In the genomic region with DNA sequence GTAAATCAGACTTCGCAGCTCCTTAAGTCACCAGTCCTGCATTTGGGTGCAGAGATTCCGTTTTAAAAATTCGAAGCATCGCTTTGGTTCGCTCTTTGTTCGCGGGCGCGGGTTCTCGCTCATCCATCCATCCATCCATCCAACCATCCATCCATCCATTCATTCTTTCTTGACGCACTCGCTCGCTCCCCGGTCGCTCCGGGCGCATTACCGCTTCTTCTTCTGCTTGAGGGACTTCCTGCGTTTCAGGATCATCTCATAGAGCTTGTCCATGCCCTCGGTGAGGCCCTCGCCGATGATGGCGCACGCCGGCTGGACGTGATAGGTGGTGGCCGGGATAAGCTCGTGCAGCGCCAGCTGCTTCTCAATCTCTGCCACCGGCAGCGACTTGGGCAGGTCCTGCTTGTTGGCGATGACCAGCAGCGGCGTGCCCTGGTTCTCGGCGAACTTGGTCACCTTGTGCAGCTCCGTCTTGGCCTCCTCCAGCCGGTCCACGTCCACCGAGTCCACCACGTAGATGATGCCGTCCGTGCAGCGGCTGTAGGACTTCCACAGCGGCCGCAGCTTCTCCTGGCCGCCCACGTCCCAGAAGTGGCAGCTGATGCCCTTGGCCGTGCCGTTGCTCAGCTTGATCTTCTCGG, we compare ENCODE assay signal across 8 cellular contexts. TPM values are rescaled to one million over a fixed set of nuclear protein-coding genes. Genes with fewer than 3 reads are reported as not detected.
DNase-seq lines count a peak whose midpoint lies in the region; ATAC-seq and TF ChIP-seq lines count a peak whose summit lies in the region.

No MANE protein-coding gene starts in this region.

- H3K4me1 Mint-ChIP-seq in Calu3 (ENCODE audit: low read depth, unreplicated experiment) (peaks cover 29% of the 10 kb centered on the region), HFFc6 (ENCODE audit: low read depth) (peaks cover 34% of the 10 kb centered on the region), nephron (peaks cover 33% of the 10 kb centered on the region)

- H3K4me3 ChIP-seq in WI38 (ENCODE audit: low read depth, low read length), result peak overlapping the region; percentile 87

- BruUV-seq in Calu3 (replicated peaks; lab: Mats Ljungman, UMichigan), result no TSS peak

- H3K36me3 Mint-ChIP-seq in Calu3 (ENCODE audit: insufficient read depth, unreplicated experiment), result peaks cover 44% of the 10 kb centered on the region
- H3K36me3 Mint-ChIP-seq in HFFc6 (ENCODE audit: low read depth), result peaks cover 6% of the 10 kb centered on the region
- no peaks in the 10 kb centered on the region for H3K36me3 Mint-ChIP-seq in nephron (ENCODE audit: low read depth)

- DNase-seq in Calu3 (peak; percentile 42), HFFc6 (no peak), epithelial cell of prostate (ENCODE audit: low read depth, low spot score) (no peak), NCI-H2081 treated with DMSO at 0.1 percent for 48 hours (lab: John Stamatoyannopoulos, UW) (no peak), NOMO-1 (lab: John Stamatoyannopoulos, UW; ENCODE audit: unreplicated experiment in 2 of 2) (no peak)

- TF ChIP-seq CTCF in Calu3 (IDR thresholded peaks at IDR 0.05; ENCODE audit: unreplicated experiment) (no peak), HFFc6 (IDR thresholded peaks at IDR 0.05) (no peak), WI38 (IDR thresholded peaks at IDR 0.05; ENCODE audit: low read depth, low read length) (no peak), nephron (IDR thresholded peaks at IDR 0.05; ENCODE audit: unreplicated experiment in 3 of 3) (no peak)

- CTCF ChIA-PET in Calu3 (lab: Charles Lee), result interaction anchor here (0.7 to 1.8 kb wide), 5 partner anchors 121 to 521 kb away, joined by 3 to 7 read pairs (median 4); no protein-coding TSS in a partner anchor

- H3K4me3 Mint-ChIP-seq in Calu3 (ENCODE audit: low read depth, unreplicated experiment) (peak overlapping the region; percentile 85), HFFc6 (peak overlapping the region; percentile 93), nephron (peak overlapping the region; percentile 89 to 90 (median 90))

- H3K27ac Mint-ChIP-seq in Calu3 (ENCODE audit: unreplicated experiment) (peak overlapping the region; percentile 74), HFFc6 (peak overlapping the region; percentile 80), nephron (peak overlapping the region; percentile 44 to 77 (median 64))

- intact Hi-C loops in Calu3 (cut with micrococcal nuclease; ENCODE audit: unreplicated experiment), result no loop called here

- no peaks in the 10 kb centered on the region for H3K9me3 Mint-ChIP-seq in Calu3 (ENCODE audit: low read depth, unreplicated experiment)
- H3K9me3 Mint-ChIP-seq in HFFc6, result peaks cover 4% of the 10 kb centered on the region; the same call in 1 of the 2 replicates
- H3K9me3 Mint-ChIP-seq in nephron, result no peaks in the 10 kb centered on the region

- peak overlapping the region; percentile 77 for H3K27ac ChIP-seq in epithelial cell of prostate

- no peak for ATAC-seq in GM19455 (IDR thresholded peaks at IDR 0.05; ENCODE audit: unreplicated experiment)

- H3K27me3 Mint-ChIP-seq in Calu3 (ENCODE audit: unreplicated experiment) (no peaks in the 10 kb centered on the region), HFFc6 (ENCODE audit: insufficient read depth) (no peaks in the 10 kb centered on the region), nephron (ENCODE audit: low read depth) (peaks cover 42% of the 10 kb centered on the region)

RNA-seq across cellular contexts. Expression of a gene that starts 1.0 kb away (rescaled TPM):
- total RNA-seq in Calu3 (2022), result 15.6 and 21.0 TPM in 2 replicates
- total RNA-seq in HFFc6 (2021; fragmentation: NEBNext Ultra II Directional; extraction: Animal tissue kit (Norgen Biotek cat#: 25700)), result 1 to 10 TPM; 3.6 to 6.5 (median 6.0) TPM
